ENCODE assay signal across 13 cellular contexts in genomic region chr10:12835709-12836108, GRCh38.
A peak's percentile ranks its signal among the peaks of the same experiment; 100 is the strongest.
DNase-seq lines count a peak whose midpoint lies in the region; ATAC-seq and TF ChIP-seq lines count a peak whose summit lies in the region.
"Had no signal": no experiment of that assay in that cellular context is flagged by ENCODE, and none has a peak within 500 bp of the region (broad histone marks: within the 10 kb centered on the region; RNA-seq: fewer than 3 reads in every experiment).

No MANE protein-coding gene starts in this region.

- H3K27ac Mint-ChIP-seq in GM23338: no peak overlapping the region
- H3K27ac Mint-ChIP-seq: activated naive CD4-positive, alpha-beta T cell treated with anti-CD3 and anti-CD28 coated beads, Interleukin-2, amount 10 ng/mL, durations not matched to agents 7 days and 5 days had no signal

- no peak for TF ChIP-seq POLR2A in HCT116 (IDR thresholded peaks at IDR 0.05; ENCODE audit: borderline replicate concordance, extremely low read depth, insufficient read depth, insufficient read length)

- peaks cover 13% of the 10 kb centered on the region for H3K4me1 Mint-ChIP-seq in GM23338
- H3K4me1 Mint-ChIP-seq: activated naive CD4-positive, alpha-beta T cell treated with anti-CD3 and anti-CD28 coated beads, Interleukin-2, amount 10 ng/mL, durations not matched to agents 7 days and 5 days; naive thymus-derived CD4-positive, alpha-beta T cell had no signal

- ATAC-seq in HCT116 (peak; percentile 69), thoracic aorta (ENCODE audit: insufficient number of reproducible peaks, low FRiP score, low read depth) (peak; percentile 45), GM23338 (no peak), GM21526 (IDR thresholded peaks at IDR 0.05; ENCODE audit: low FRiP score, unreplicated experiment) (no peak)
- ATAC-seq: naive thymus-derived CD4-positive, alpha-beta T cell had no signal

- H3K9me3 ChIP-seq in HCT116 (ENCODE audit: control insufficient read depth in 1 of 2, insufficient read depth in 1 of 2, low read depth in 1 of 2, low read length in 2 of 2) (no peaks in the 10 kb centered on the region), adipocyte (ENCODE audit: control insufficient read depth, low read length) (no peaks in the 10 kb centered on the region), thoracic aorta (no peaks in the 10 kb centered on the region)

- no peaks in the 10 kb centered on the region for H3K27me3 ChIP-seq in HCT116 (ENCODE audit: insufficient read depth, low read length)
- H3K27me3 ChIP-seq in adipocyte (replicated peaks; ENCODE audit: control insufficient read depth, insufficient read depth, low read length): peaks cover 23% of the 10 kb centered on the region
- no peaks in the 10 kb centered on the region for H3K27me3 ChIP-seq in thoracic aorta (replicated peaks; ENCODE audit: insufficient read depth)
- H3K27me3 ChIP-seq in GM23338 (ENCODE audit: insufficient read depth): no peaks in the 10 kb centered on the region

- no peaks in the 10 kb centered on the region for H3K9me3 Mint-ChIP-seq in GM23338
- H3K9me3 Mint-ChIP-seq: activated naive CD4-positive, alpha-beta T cell treated with anti-CD3 and anti-CD28 coated beads, Interleukin-2, amount 10 ng/mL, durations not matched to agents 7 days and 5 days had no signal

- no peaks in the 10 kb centered on the region for H3F3A ChIP-seq in GM23338 (replicated peaks; ENCODE audit: low read depth)

- TF ChIP-seq CTCF in HCT116 (IDR thresholded peaks at IDR 0.05 in 2 of 3, conservative IDR thresholded peaks at IDR 0.05 in 1 of 3; ENCODE audit: borderline replicate concordance in 1 of 3, insufficient read depth in 1 of 3, low read depth in 2 of 3, low read length in 2 of 3) (no peak), thoracic aorta (IDR thresholded peaks at IDR 0.05) (no peak), GM23338 (conservative IDR thresholded peaks at IDR 0.05; ENCODE audit: low read depth in 2 of 2) (no peak)

- no peaks in the 10 kb centered on the region for H4K20me1 ChIP-seq in HCT116 (ENCODE audit: insufficient read depth)
- H4K20me1 ChIP-seq in GM23338 (replicated peaks; ENCODE audit: insufficient read depth): no peaks in the 10 kb centered on the region

- H3K27me3 Mint-ChIP-seq in GM23338 (ENCODE audit: insufficient read depth, low read depth, poor library complexity): peaks cover 3% of the 10 kb centered on the region
- H3K27me3 Mint-ChIP-seq: activated naive CD4-positive, alpha-beta T cell treated with anti-CD3 and anti-CD28 coated beads, Interleukin-2, amount 10 ng/mL, durations not matched to agents 7 days and 5 days had no signal

- TF ChIP-seq RAD21 in HCT116 (IDR thresholded peaks at IDR 0.05; ENCODE audit: low read depth): no peak

- H3K4me3 Mint-ChIP-seq in GM23338: no peak overlapping the region
- H3K4me3 Mint-ChIP-seq: activated naive CD4-positive, alpha-beta T cell treated with anti-CD3 and anti-CD28 coated beads, Interleukin-2, amount 10 ng/mL, durations not matched to agents 7 days and 5 days; naive thymus-derived CD4-positive, alpha-beta T cell had no signal

- DNase-seq in HCT116 (ENCODE audit: low read depth, low spot score) (peak; percentile 15), adipocyte (ENCODE audit: low read depth) (peak; percentile 75), head of caudate nucleus (peak in 32 of 42 donors; percentile 14 to 68 (median 40)), thoracic aorta (ENCODE audit: low spot score) (no peak), GM23338 (ENCODE audit: low spot score) (no peak), KG1 (lab: John Stamatoyannopoulos, UW) (no peak)
- DNase-seq: activated naive CD4-positive, alpha-beta T cell treated with anti-CD3 and anti-CD28 coated beads, Interleukin-2, amount 10 ng/mL, durations not matched to agents 7 days and 5 days; MV-4-11; naive thymus-derived CD4-positive, alpha-beta T cell; NCI-H345; OCI-M1; substantia nigra had no signal

- peak overlapping the region in 1 of 2 experiments; percentile 10; a peak in 1 of 4 replicates for H3K4me3 ChIP-seq in HCT116 (replicated peaks in 1 of 2; ENCODE audit: low read depth in 1 of 2, low read length in 2 of 2)
- no peak overlapping the region for H3K4me3 ChIP-seq in adipocyte (ENCODE audit: low read length)
- H3K4me3 ChIP-seq in thoracic aorta: no peak overlapping the region
- no peak overlapping the region for H3K4me3 ChIP-seq in GM23338

- intact Hi-C loops in HCT116 (cut with micrococcal nuclease): no loop called here
- intact Hi-C loops in head of caudate nucleus (cut with DNase I): no loop called here

- H3K79me2 ChIP-seq in HCT116 (ENCODE audit: insufficient read depth, low read length): no peaks in the 10 kb centered on the region
- no peaks in the 10 kb centered on the region for H3K79me2 ChIP-seq in GM23338 (replicated peaks; ENCODE audit: insufficient read depth)

- no peak overlapping the region for H2AFZ ChIP-seq in HCT116 (ENCODE audit: low read depth, low read length, poor library complexity, severe bottlenecking)
- no peak overlapping the region for H2AFZ ChIP-seq in GM23338

- H3K9me2 ChIP-seq in HCT116 (ENCODE audit: insufficient read depth) (no peaks in the 10 kb centered on the region), GM23338 (ENCODE audit: insufficient read depth) (no peaks in the 10 kb centered on the region)

- POLR2A ChIA-PET in HCT116 (lab: Charles Lee): no interaction called here

- RAD21 ChIA-PET in HCT116 (lab: Charles Lee; ENCODE audit: low non-redundant PET in 1 of 2, low total read pairs in 2 of 2, uncharacterized antibody in 2 of 2, unreplicated experiment in 2 of 2): no interaction called here

- H3K4me1 ChIP-seq in HCT116 (ENCODE audit: control insufficient read depth in 1 of 2, insufficient read depth in 2 of 2, low read length in 2 of 2) (peaks cover 3 to 10% of the 10 kb centered on the region in 2 experiments; a peak in 3 of 4 replicates), adipocyte (ENCODE audit: control insufficient read depth, insufficient read depth, low read length) (peaks cover 9% of the 10 kb centered on the region), thoracic aorta (ENCODE audit: control insufficient read depth in 1 of 2, low read depth in 2 of 2) (peaks cover 0 to 6% of the 10 kb centered on the region in 2 donors), GM23338 (ENCODE audit: insufficient read depth) (no peaks in the 10 kb centered on the region)

- H3K36me3 Mint-ChIP-seq in GM23338 (ENCODE audit: low read depth): no peaks in the 10 kb centered on the region
- H3K36me3 Mint-ChIP-seq: activated naive CD4-positive, alpha-beta T cell treated with anti-CD3 and anti-CD28 coated beads, Interleukin-2, amount 10 ng/mL, durations not matched to agents 7 days and 5 days had no signal

- H3K36me3 ChIP-seq in HCT116 (ENCODE audit: control insufficient read depth in 1 of 2, insufficient read depth in 2 of 2, low read length in 2 of 2): no peaks in the 10 kb centered on the region
- no peaks in the 10 kb centered on the region for H3K36me3 ChIP-seq in adipocyte (ENCODE audit: control insufficient read depth, insufficient read depth, low read length, severe bottlenecking)
- no peaks in the 10 kb centered on the region for H3K36me3 ChIP-seq in thoracic aorta
- no peaks in the 10 kb centered on the region for H3K36me3 ChIP-seq in GM23338 (ENCODE audit: insufficient read depth)

- CTCF ChIA-PET in HCT116 (lab: Charles Lee): no interaction called here

- H3K4me2 ChIP-seq in HCT116 (ENCODE audit: low read length): peak overlapping the region; percentile 54
- H3K4me2 ChIP-seq in GM23338: no peak overlapping the region

- H3K9ac ChIP-seq in HCT116 (ENCODE audit: low read length) (no peak overlapping the region), adipocyte (ENCODE audit: low read length) (no peak overlapping the region)

- H3K27ac ChIP-seq in HCT116 (ENCODE audit: low read depth, low read length) (no peak overlapping the region), thoracic aorta (no peak overlapping the region), GM23338 (ENCODE audit: low read depth) (no peak overlapping the region)

- no TSS peak for BruUV-seq in HCT116 (replicated peaks; lab: Mats Ljungman, UMichigan)

TF ChIP-seq in HCT116, 20 proteins besides CTCF, POLR2A, EP300 and RAD21 (continues in another document):
- TF ChIP-seq EGR1 (IDR thresholded peaks at IDR 0.05; ENCODE audit: low read depth): peak; percentile 66
- TF ChIP-seq JUND (IDR thresholded peaks at IDR 0.05): 0 out of 2 replicates have a peak, but pooled peaks have one; percentile 26
- TF ChIP-seq SP1 (IDR thresholded peaks at IDR 0.05; ENCODE audit: low read depth): 0 out of 2 replicates have a peak, but pooled peaks have one; percentile 27

TF ChIP-seq in GM23338, 12 proteins besides CTCF, POLR2A, EP300 and RAD21:
- TF ChIP-seq STAT1 (IDR thresholded peaks at IDR 0.05; ENCODE audit: unreplicated experiment): no peak
- no peak for TF ChIP-seq JUNB (IDR thresholded peaks at IDR 0.05; ENCODE audit: unreplicated experiment)
- no peak for TF ChIP-seq ETS1 (IDR thresholded peaks at IDR 0.05)
- TF ChIP-seq POLR2AphosphoS5 (IDR thresholded peaks at IDR 0.05; ENCODE audit: low read depth): no peak
- no peak for TF ChIP-seq EZH2phosphoT487 (IDR thresholded peaks at IDR 0.05; ENCODE audit: unreplicated experiment)
- no peak for TF ChIP-seq ZNF114 (CRISPR knock-in tag; IDR thresholded peaks at IDR 0.05)
- TF ChIP-seq CREB1 (CRISPR knock-in tag; IDR thresholded peaks at IDR 0.05; ENCODE audit: low read depth): no peak
TF ChIP-seq in GM23338: peak in this region for 0.

Comparison
In these comparisons a context has a peak if more than half of its experiments do, and no peak if none do; other contexts are left out.
1. ATAC-seq: peak in HCT116 (single experiment) and thoracic aorta (single experiment); none in GM23338 (single experiment) and GM21526 (single experiment).
2. DNase-seq: peak in HCT116 (single experiment), adipocyte (single experiment) and head of caudate nucleus (32 of 42); none in thoracic aorta (single experiment), GM23338 (single experiment) and KG1 (single experiment).